ENCODE assay signal across 38 cellular contexts in genomic region chr3:36615861-36616260, GRCh38.
"Had no signal": no experiment of that assay in that cellular context is flagged by ENCODE, and none has a peak within 500 bp of the region (broad histone marks: within the 10 kb centered on the region; RNA-seq: fewer than 3 reads in every experiment).

No MANE protein-coding gene starts in this region.

- H3K9me3 Mint-ChIP-seq: activated B cell treated with CpG ODN at 0.5 μM for 24 hours; activated CD4-positive, alpha-beta memory T cell treated with anti-CD3 and anti-CD28 coated beads for 36 hours; activated CD4-positive, alpha-beta T cell treated with anti-CD3 and anti-CD28 coated beads, Interleukin-2, amount 10 ng/mL, durations not matched to agents 24 days and 14 days; activated CD8-positive, alpha-beta T cell treated with anti-CD3 and anti-CD28 coated beads for 36 hours; activated naive CD4-positive, alpha-beta T cell treated with anti-CD3 and anti-CD28 coated beads for 36 hours; activated T-cell treated with anti-CD3 and anti-CD28 coated beads, Interleukin-2, amount 50 U/mL, for 4 hours; activated T-helper 1 cell treated with anti-CD3 and anti-CD28 coated beads, Interleukin-12 subunit alpha, Interleukin-12 subunit beta, Interleukin-2, Interleukin-4 antibody, amounts not matched to agents 30 ng/mL and 10 ng/mL and 1 ng/mL, durations not matched to agents 14 hours and 24 hours and 36 hours; activated T-helper 2 cell treated with anti-CD3 and anti-CD28 coated beads, Interferon-gamma antibody, Interleukin-2, Interleukin-4, amounts not matched to agents 10 μg/mL and 5 μg/mL and 100 μg/mL, durations not matched to agents 14 hours and 24 hours and 36 hours; T-helper 1 cell treated with Interleukin-12 subunit alpha and Interleukin-12 subunit beta and Interleukin-4 antibody, amounts not matched to agents 30 μg/mL and 1 μg/mL, for 36 hours; T-helper 2 cell treated with Interferon-gamma antibody and Interleukin-4, amounts not matched to agents 5 μg/mL and 100 μg/mL, for 36 hours had no signal

- H3K9me3 ChIP-seq: adrenal gland, body of pancreas had no signal

- DNase-seq: activated B cell treated with CpG ODN at 0.5 μM for 24 hours; activated CD4-positive, alpha-beta memory T cell treated with anti-CD3 and anti-CD28 coated beads for 36 hours; activated CD4-positive, alpha-beta T cell treated with anti-CD3 and anti-CD28 coated beads for 4 hours; activated CD4-positive, alpha-beta T cell treated with anti-CD3 and anti-CD28 coated beads, Interleukin-2, amount 10 ng/mL, durations not matched to agents 24 days and 14 days; activated CD4-positive, alpha-beta T cell treated with anti-CD3 and anti-CD28 coated beads, Interleukin-2, amount 50 U/mL, for 1 hour; activated CD4-positive, alpha-beta T cell treated with anti-CD3 and anti-CD28 coated beads, Interleukin-2, amount 50 U/mL, for 4 hours; activated CD4-positive, CD25-positive, alpha-beta regulatory T cell treated with anti-CD3 and anti-CD28 coated beads, Interleukin-2, amount 50 U/mL, for 72 hours; activated CD8-positive, alpha-beta memory T cell treated with anti-CD3 and anti-CD28 coated beads, Interleukin-2, amount 50 U/mL, for 4 hours; activated CD8-positive, alpha-beta T cell treated with anti-CD3 and anti-CD28 coated beads for 36 hours; activated effector memory CD4-positive, alpha-beta T cell treated with Interleukin-2 at 50 U/mL for 16 hours; activated gamma-delta T cell; activated naive CD4-positive, alpha-beta T cell treated with anti-CD3 and anti-CD28 coated beads for 36 hours; activated naive CD4-positive, alpha-beta T cell treated with anti-CD3 and anti-CD28 coated beads, Interleukin-2, amount 50 U/mL, for 16 hours; activated naive CD8-positive, alpha-beta T cell treated with anti-CD3 and anti-CD28 coated beads for 36 hours; activated T-cell treated with anti-CD3 and anti-CD28 coated beads for 4 hours; activated T-cell treated with anti-CD3 and anti-CD28 coated beads, Interleukin-2, amount 50 U/mL, for 1 hour; activated T-cell treated with anti-CD3 and anti-CD28 coated beads, Interleukin-2, amount 50 U/mL, for 4 hours; activated T-cell treated with anti-CD3 and anti-CD28 coated beads, Interleukin-2, amount 50 U/mL, for 72 hours; adrenal gland; amniotic stem cell; aorta; body of pancreas; brain microvascular endothelial cell; caudate nucleus; cerebellar nuclear complex; SW 1271; T-helper 1 cell; T-helper 2 cell; T-helper 9 cell had no signal

- H3K4me1 Mint-ChIP-seq: activated B cell treated with CpG ODN at 0.5 μM for 24 hours; activated CD4-positive, alpha-beta T cell treated with anti-CD3 and anti-CD28 coated beads, Interleukin-2, amount 10 ng/mL, durations not matched to agents 24 days and 14 days; activated naive CD8-positive, alpha-beta T cell treated with anti-CD3 and anti-CD28 coated beads for 36 hours; central memory CD8-positive, alpha-beta T cell had no signal

- H3K27ac Mint-ChIP-seq: activated B cell treated with CpG ODN at 0.5 μM for 24 hours; activated CD4-positive, alpha-beta memory T cell treated with anti-CD3 and anti-CD28 coated beads for 36 hours; activated CD4-positive, alpha-beta T cell treated with anti-CD3 and anti-CD28 coated beads, Interleukin-2, amount 10 ng/mL, durations not matched to agents 24 days and 14 days; activated CD8-positive, alpha-beta T cell treated with anti-CD3 and anti-CD28 coated beads for 36 hours; activated naive CD4-positive, alpha-beta T cell treated with anti-CD3 and anti-CD28 coated beads for 36 hours; activated naive CD4-positive, alpha-beta T cell treated with anti-CD3 and anti-CD28 coated beads, Interleukin-2, amount 50 U/mL, for 72 hours; activated naive CD8-positive, alpha-beta T cell treated with anti-CD3 and anti-CD28 coated beads for 36 hours; activated T-cell treated with anti-CD3 and anti-CD28 coated beads, Interleukin-2, amount 50 U/mL, for 72 hours; activated T-helper 1 cell treated with anti-CD3 and anti-CD28 coated beads, Interleukin-12 subunit alpha, Interleukin-12 subunit beta, Interleukin-2, Interleukin-4 antibody, amounts not matched to agents 30 ng/mL and 10 ng/mL and 1 ng/mL, durations not matched to agents 14 hours and 24 hours and 36 hours; activated T-helper 2 cell treated with anti-CD3 and anti-CD28 coated beads, Interferon-gamma antibody, Interleukin-2, Interleukin-4, amounts not matched to agents 10 μg/mL and 5 μg/mL and 100 μg/mL, durations not matched to agents 14 hours and 24 hours and 36 hours; T-helper 1 cell treated with Interleukin-12 subunit alpha and Interleukin-12 subunit beta and Interleukin-4 antibody, amounts not matched to agents 30 μg/mL and 1 μg/mL, for 36 hours; T-helper 2 cell treated with Interferon-gamma antibody and Interleukin-4, amounts not matched to agents 5 μg/mL and 100 μg/mL, for 36 hours had no signal

- H3K27ac ChIP-seq: adrenal gland, body of pancreas, brain microvascular endothelial cell, breast epithelium, cardiac muscle cell, VCaP had no signal

- H3K4me3 Mint-ChIP-seq: activated B cell treated with CpG ODN at 0.5 μM for 24 hours; activated CD4-positive, alpha-beta memory T cell treated with anti-CD3 and anti-CD28 coated beads for 36 hours; activated CD4-positive, alpha-beta T cell treated with anti-CD3 and anti-CD28 coated beads, Interleukin-2, amount 10 ng/mL, durations not matched to agents 24 days and 14 days; activated CD8-positive, alpha-beta T cell treated with anti-CD3 and anti-CD28 coated beads for 36 hours; activated naive CD4-positive, alpha-beta T cell treated with anti-CD3 and anti-CD28 coated beads for 36 hours; activated naive CD8-positive, alpha-beta T cell treated with anti-CD3 and anti-CD28 coated beads for 36 hours; activated T-cell treated with anti-CD3 and anti-CD28 coated beads, Interleukin-2, amount 50 U/mL, for 4 hours; activated T-cell treated with anti-CD3 and anti-CD28 coated beads, Interleukin-2, amount 50 U/mL, for 72 hours; activated T-helper 1 cell treated with anti-CD3 and anti-CD28 coated beads, Interleukin-12 subunit alpha, Interleukin-12 subunit beta, Interleukin-2, Interleukin-4 antibody, amounts not matched to agents 30 ng/mL and 10 ng/mL and 1 ng/mL, durations not matched to agents 14 hours and 24 hours and 36 hours; central memory CD8-positive, alpha-beta T cell; T-helper 1 cell treated with Interleukin-12 subunit alpha and Interleukin-12 subunit beta and Interleukin-4 antibody, amounts not matched to agents 30 μg/mL and 1 μg/mL, for 36 hours; T-helper 2 cell treated with Interferon-gamma antibody and Interleukin-4, amounts not matched to agents 5 μg/mL and 100 μg/mL, for 36 hours had no signal

- H3K36me3 ChIP-seq: adrenal gland, brain microvascular endothelial cell, breast epithelium, cardiac muscle cell had no signal

- H3K4me3 ChIP-seq: adrenal gland, body of pancreas, breast epithelium, cardiac muscle cell had no signal

- H3K27me3 ChIP-seq: body of pancreas, brain microvascular endothelial cell, breast epithelium, cardiac muscle cell had no signal

- H3K27me3 Mint-ChIP-seq: activated B cell treated with CpG ODN at 0.5 μM for 24 hours had no signal

- H3K36me3 Mint-ChIP-seq: activated CD4-positive, alpha-beta memory T cell treated with anti-CD3 and anti-CD28 coated beads for 36 hours; activated naive CD4-positive, alpha-beta T cell treated with anti-CD3 and anti-CD28 coated beads, Interleukin-2, amount 50 U/mL, for 72 hours; activated naive CD8-positive, alpha-beta T cell treated with anti-CD3 and anti-CD28 coated beads for 36 hours had no signal

- H3K4me1 ChIP-seq: adrenal gland, body of pancreas, breast epithelium had no signal

- ATAC-seq: activated CD8-positive, alpha-beta T cell treated with anti-CD3 and anti-CD28 coated beads for 36 hours; activated naive CD4-positive, alpha-beta T cell treated with anti-CD3 and anti-CD28 coated beads, Interleukin-2, amount 50 U/mL, for 72 hours; activated T-cell treated with anti-CD3 and anti-CD28 coated beads, Interleukin-2, amount 50 U/mL, for 4 hours; activated T-cell treated with anti-CD3 and anti-CD28 coated beads, Interleukin-2, amount 50 U/mL, for 72 hours; body of pancreas had no signal
